27 cellular contexts compared by ENCODE assay signal in genomic region chr5:101212942-101213514, GRCh38.
"Had no signal": no experiment of that assay in that cellular context is flagged by ENCODE, and none has a peak within 500 bp of the region (broad histone marks: within the 10 kb centered on the region; RNA-seq: fewer than 3 reads in every experiment).

No MANE protein-coding gene starts in this region.

- H3K36me3 Mint-ChIP-seq: activated CD4-positive, alpha-beta memory T cell treated with anti-CD3 and anti-CD28 coated beads for 36 hours; activated naive CD4-positive, alpha-beta T cell treated with anti-CD3 and anti-CD28 coated beads, Interleukin-2, amount 50 U/mL, for 72 hours; T-cell had no signal

- H3K27me3 ChIP-seq: ascending aorta, body of pancreas, MG63 had no signal

- H3K36me3 ChIP-seq: ascending aorta, MG63 had no signal

- H3K9ac ChIP-seq: KMS-11 had no signal

- DNase-seq: activated CD4-positive, alpha-beta memory T cell treated with anti-CD3 and anti-CD28 coated beads for 36 hours; activated CD4-positive, alpha-beta T cell treated with anti-CD3 and anti-CD28 coated beads, Interleukin-2, amount 10 ng/mL, durations not matched to agents 7 days and 5 days; activated CD4-positive, CD25-positive, alpha-beta regulatory T cell; activated CD8-positive, alpha-beta memory T cell treated with anti-CD3 and anti-CD28 coated beads for 24 hours; activated effector memory CD4-positive, alpha-beta T cell treated with anti-CD3 and anti-CD28 coated beads, Interleukin-2, amount 50 U/mL, for 16 hours; activated naive CD4-positive, alpha-beta T cell treated with Interleukin-2 at 50 U/mL for 16 hours; activated naive CD8-positive, alpha-beta T cell treated with anti-CD3 and anti-CD28 coated beads, Interleukin-2, amount 50 U/mL, for 24 hours; activated T-cell treated with anti-CD3 and anti-CD28 coated beads, Interleukin-2, amount 50 U/mL, for 4 hours; amniotic stem cell; body of pancreas; central memory CD4-positive, alpha-beta T cell; MG63; MV-4-11; NCI-H1092 treated with DMSO at 0.1 percent for 48 hours; NCI-H1694; NCI-H2107; NCI-H2171 treated with DMSO at 0.1 percent for 48 hours; NCI-H226; NK-92 treated with Interleukin-12 subunit alpha and Interleukin-12 subunit beta, amount 100 ng/mL, for 24 hours; PC-9; SIG-M5; T-cell; T-helper 2 cell; T1000 had no signal

- H3K4me1 ChIP-seq: ascending aorta, body of pancreas had no signal

- H3K4me3 ChIP-seq: ascending aorta, body of pancreas, MG63, PC-9 had no signal

- H3K9me3 ChIP-seq: ascending aorta, body of pancreas, MG63 had no signal

- H3K4me1 Mint-ChIP-seq: activated CD4-positive, alpha-beta T cell treated with anti-CD3 and anti-CD28 coated beads, Interleukin-2, amount 10 ng/mL, durations not matched to agents 7 days and 5 days; activated naive CD8-positive, alpha-beta T cell treated with anti-CD3 and anti-CD28 coated beads, Interleukin-2, amount 50 U/mL, for 24 hours; T-cell had no signal

- ATAC-seq: activated naive CD4-positive, alpha-beta T cell treated with anti-CD3 and anti-CD28 coated beads, Interleukin-2, amount 50 U/mL, for 72 hours; activated naive CD8-positive, alpha-beta T cell treated with anti-CD3 and anti-CD28 coated beads, Interleukin-2, amount 50 U/mL, for 24 hours; activated T-cell treated with anti-CD3 and anti-CD28 coated beads, Interleukin-2, amount 50 U/mL, for 4 hours; body of pancreas; T-cell had no signal

- H2AFZ ChIP-seq: PC-9 had no signal

- H3K9me3 Mint-ChIP-seq: activated CD4-positive, alpha-beta memory T cell treated with anti-CD3 and anti-CD28 coated beads for 36 hours; activated CD4-positive, alpha-beta T cell treated with anti-CD3 and anti-CD28 coated beads, Interleukin-2, amount 10 ng/mL, durations not matched to agents 7 days and 5 days; activated naive CD4-positive, alpha-beta T cell treated with anti-CD3 and anti-CD28 coated beads, Interleukin-2, amount 50 U/mL, for 72 hours; activated naive CD8-positive, alpha-beta T cell treated with anti-CD3 and anti-CD28 coated beads, Interleukin-2, amount 50 U/mL, for 24 hours; activated T-cell treated with anti-CD3 and anti-CD28 coated beads, Interleukin-2, amount 50 U/mL, for 4 hours had no signal

- H3K27ac ChIP-seq: ascending aorta, body of pancreas, KMS-11, PC-9 had no signal

- H3K4me3 Mint-ChIP-seq: activated CD4-positive, alpha-beta memory T cell treated with anti-CD3 and anti-CD28 coated beads for 36 hours; activated CD4-positive, alpha-beta T cell treated with anti-CD3 and anti-CD28 coated beads, Interleukin-2, amount 10 ng/mL, durations not matched to agents 7 days and 5 days; activated naive CD8-positive, alpha-beta T cell treated with anti-CD3 and anti-CD28 coated beads, Interleukin-2, amount 50 U/mL, for 24 hours; activated T-cell treated with anti-CD3 and anti-CD28 coated beads, Interleukin-2, amount 50 U/mL, for 4 hours; T-cell had no signal

- H3K4me2 ChIP-seq: KMS-11, PC-9 had no signal

- H3K27ac Mint-ChIP-seq: activated CD4-positive, alpha-beta memory T cell treated with anti-CD3 and anti-CD28 coated beads for 36 hours; activated CD4-positive, alpha-beta T cell treated with anti-CD3 and anti-CD28 coated beads, Interleukin-2, amount 10 ng/mL, durations not matched to agents 7 days and 5 days; activated naive CD4-positive, alpha-beta T cell treated with anti-CD3 and anti-CD28 coated beads, Interleukin-2, amount 50 U/mL, for 72 hours; activated naive CD8-positive, alpha-beta T cell treated with anti-CD3 and anti-CD28 coated beads, Interleukin-2, amount 50 U/mL, for 24 hours; T-cell had no signal

- H3K27me3 Mint-ChIP-seq: activated CD4-positive, alpha-beta memory T cell treated with anti-CD3 and anti-CD28 coated beads for 36 hours; activated naive CD8-positive, alpha-beta T cell treated with anti-CD3 and anti-CD28 coated beads, Interleukin-2, amount 50 U/mL, for 24 hours had no signal
